7 cellular contexts compared by ENCODE assay signal in the genomic region with DNA sequence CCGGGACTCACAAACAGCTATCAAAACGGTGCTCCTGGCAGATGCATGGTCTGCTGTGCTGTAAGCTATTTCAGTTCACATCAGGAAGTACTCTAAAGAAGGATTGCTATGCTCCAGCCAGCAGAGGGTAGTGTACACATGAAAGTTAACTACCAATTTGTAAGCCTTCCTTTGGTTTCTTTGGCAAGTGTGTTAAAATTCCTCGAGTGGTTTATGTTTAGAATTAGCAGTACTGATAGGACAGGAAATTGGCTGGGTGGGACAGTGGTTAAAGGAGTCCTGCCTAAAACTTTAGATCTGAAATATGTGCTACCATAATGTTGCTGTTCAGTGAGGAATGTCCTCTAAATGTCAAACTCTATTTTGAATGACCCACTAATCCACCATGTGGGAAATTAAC.
DNase-seq lines count a peak whose midpoint lies in the region; ATAC-seq and TF ChIP-seq lines count a peak whose summit lies in the region.

No MANE protein-coding gene starts in this region.

- no peaks in the 10 kb centered on the region for H3K9me3 Mint-ChIP-seq in nephron

- peak; percentile 59 for TF ChIP-seq CTCF in HL-60 (IDR thresholded peaks at IDR 0.05; ENCODE audit: insufficient read depth, low read length)
- peak; percentile 57 to 68 (median 65) for TF ChIP-seq CTCF in nephron (IDR thresholded peaks at IDR 0.05; ENCODE audit: unreplicated experiment in 3 of 3)

- DNase-seq in GM04504 (ENCODE audit: low read depth) (peak; percentile 83), HL-60 (ENCODE audit: low read depth in 1 of 2, low spot score in 1 of 2) (peak; percentile 15 to 50), RKO (ENCODE audit: low spot score) (peak; percentile 68), erythroblast (lab: John Stamatoyannopoulos, UW) (peak; percentile 81 to 82)
- DNase-seq in stimulated activated CD8-positive, alpha-beta memory T cell treated with anti-CD3 and anti-CD28 coated beads, Interleukin-4, amount 100 ng/mL, for 48 hours, result no peak

- no peak overlapping the region for H3K27ac ChIP-seq in HL-60 (replicated peaks)

- TF ChIP-seq POLR2A in erythroblast (IDR thresholded peaks at IDR 0.05; ENCODE audit: low read length), result no peak

- H3K4me3 ChIP-seq in HL-60 (replicated peaks; ENCODE audit: insufficient read depth, low read length), result no peak overlapping the region

- H3K27ac Mint-ChIP-seq in nephron, result peak overlapping the region; percentile 81 to 95 (median 91)

- H3K27me3 ChIP-seq in HL-60 (ENCODE audit: insufficient read depth, poor library complexity, severe bottlenecking), result no peaks in the 10 kb centered on the region

- H3K36me3 Mint-ChIP-seq in nephron (ENCODE audit: low read depth), result peaks cover 47% of the 10 kb centered on the region

- peak; percentile 92 for ATAC-seq in GM21447 (IDR thresholded peaks at IDR 0.05; ENCODE audit: unreplicated experiment)

- H3K4me1 Mint-ChIP-seq in nephron, result peaks cover 22% of the 10 kb centered on the region

- H3K4me3 Mint-ChIP-seq in nephron, result no peak overlapping the region

- no peaks in the 10 kb centered on the region for H3K27me3 Mint-ChIP-seq in nephron (ENCODE audit: low read depth)
